Comparison of ENCODE assay signal across 12 cellular contexts in genomic region chr22:19882446-19883381, GRCh38. TPM values are rescaled to one million over a fixed set of nuclear protein-coding genes. Genes with fewer than 3 reads are reported as not detected.
DNase-seq lines count a peak whose midpoint lies in the region; ATAC-seq and TF ChIP-seq lines count a peak whose summit lies in the region.
"Had no signal": no experiment of that assay in that cellular context is flagged by ENCODE, and none has a peak within 500 bp of the region (broad histone marks: within the 10 kb centered on the region; RNA-seq: fewer than 3 reads in every experiment).

No MANE protein-coding gene starts in this region.

- H2BK20ac ChIP-seq in IMR-90 (ENCODE audit: low read depth, low read length): peak overlapping the region; percentile 98

- in situ Hi-C loops in IMR-90 (cut with MboI; ENCODE audit: low sequenced_read_pairs): no loop called here
- in situ Hi-C loops in gastrocnemius medialis (cut with MboI; ENCODE audit: low sequenced_read_pairs in 4 of 4): no loop called here

- peaks cover 14% of the 10 kb centered on the region for H3K4me1 Mint-ChIP-seq in progenitor cell of endocrine pancreas (ENCODE audit: low read depth)

- H3K4me2 ChIP-seq in DND-41 (ENCODE audit: insufficient read depth, low read length) (no peak overlapping the region), IMR-90 (ENCODE audit: low read depth, low read length) (no peak overlapping the region)

- peaks cover 18 to 58% of the 10 kb centered on the region in 2 experiments for H3K79me1 ChIP-seq in IMR-90 (ENCODE audit: low read depth in 1 of 2, low read length in 2 of 2)

- H3K36me3 ChIP-seq in DND-41 (ENCODE audit: insufficient read depth, low read length) (no peaks in the 10 kb centered on the region), IMR-90 (ENCODE audit: control insufficient read depth, insufficient read depth, low read length) (0 out of 2 replicates have a peak, but pooled peaks cover 1% of the 10 kb centered on the region), heart left ventricle (peaks cover 0 to 19% (median 3%) of the 10 kb centered on the region in 9 donors), gastrocnemius medialis (no peaks in the 10 kb centered on the region)
- H3K36me3 ChIP-seq: breast epithelium had no signal

- dilution Hi-C loops in IMR-90 (cut with HindIII; ENCODE audit: low sequenced_read_pairs, unreplicated experiment): no loop called here

- no peak for TF ChIP-seq RAD21 in IMR-90 (IDR thresholded peaks at IDR 0.05; ENCODE audit: low read length)

- H2AK9ac ChIP-seq in IMR-90 (replicated peaks; ENCODE audit: low read depth, low read length, poor library complexity): peak overlapping the region; percentile 97

- H3K4me3 Mint-ChIP-seq in progenitor cell of endocrine pancreas (ENCODE audit: low read depth): no peak overlapping the region

- peak overlapping the region; percentile 98 for H2BK5ac ChIP-seq in IMR-90 (ENCODE audit: low read depth, low read length, poor library complexity, severe bottlenecking)

- H2AFZ ChIP-seq in DND-41 (ENCODE audit: low read depth, low read length) (no peak overlapping the region), IMR-90 (replicated peaks; ENCODE audit: low read length, poor library complexity) (peak overlapping the region; percentile 27)

- H3K4me3 ChIP-seq in DND-41 (ENCODE audit: low read depth in 1 of 2, low read length in 2 of 2) (no peak overlapping the region), IMR-90 (ENCODE audit: insufficient read depth, low read depth, low read length) (no peak overlapping the region), heart left ventricle (no peak overlapping the region), gastrocnemius medialis (no peak overlapping the region)
- H3K4me3 ChIP-seq: breast epithelium had no signal

- H2AK5ac ChIP-seq in IMR-90 (ENCODE audit: low read depth, low read length): peak overlapping the region; percentile 100

- H3K27ac ChIP-seq in DND-41 (ENCODE audit: low read length) (peak overlapping the region; percentile 1; the same call in 1 of the 2 replicates), IMR-90 (ENCODE audit: insufficient read depth, low read length) (peak overlapping the region; percentile 93), heart left ventricle (no peak overlapping the region), gastrocnemius medialis (no peak overlapping the region)
- H3K27ac ChIP-seq: breast epithelium had no signal

- H3K56ac ChIP-seq in IMR-90 (ENCODE audit: extremely low read depth, insufficient read depth, low read length): peak overlapping the region; percentile 97

- H4K20me1 ChIP-seq in DND-41 (ENCODE audit: insufficient read depth, low read length): no peaks in the 10 kb centered on the region
- H4K20me1 ChIP-seq in IMR-90 (ENCODE audit: insufficient read depth, low read length): peaks cover 4% of the 10 kb centered on the region

- peaks cover 68% of the 10 kb centered on the region for H3K9me1 ChIP-seq in IMR-90 (ENCODE audit: insufficient read depth, low read length)

- H4K91ac ChIP-seq in IMR-90 (ENCODE audit: insufficient read depth, low read depth, low read length): peak overlapping the region; percentile 100

- peaks cover 23% of the 10 kb centered on the region for H3K27me3 Mint-ChIP-seq in progenitor cell of endocrine pancreas

- H3K9me3 Mint-ChIP-seq in progenitor cell of endocrine pancreas (ENCODE audit: low read depth): no peaks in the 10 kb centered on the region

- DNase-seq in DND-41: no peak
- DNase-seq in IMR-90: no peak
- DNase-seq in heart left ventricle: peak in 3 of 5 donors; percentile 13 to 58 (median 16)
- no peak for DNase-seq in progenitor cell of endocrine pancreas (ENCODE audit: low spot score, unreplicated experiment)
- DNase-seq in gastrocnemius medialis: no peak
- DNase-seq in DMS153 treated with DMSO at 0.1 percent for 48 hours (lab: John Stamatoyannopoulos, UW; ENCODE audit: unreplicated experiment): no peak
- DNase-seq: activated T-cell treated with anti-CD3 and anti-CD28 coated beads, Interleukin-2, amount 50 U/mL, for 48 hours; NCI-H2029 treated with DMSO at 0.1 percent for 48 hours; stimulated activated CD4-positive, alpha-beta T cell treated with anti-CD3 and anti-CD28 coated beads, Interleukin-1b, Interleukin-23, amount 100 ng/mL, for 48 hours; stimulated activated naive CD8-positive, alpha-beta T cell treated with anti-CD3 and anti-CD28 coated beads, Interleukin-15, Interleukin-2, amounts not matched to agents 100 U/mL and 50 U/mL, for 24 hours had no signal

- peak overlapping the region; percentile 45 for H3K27ac Mint-ChIP-seq in progenitor cell of endocrine pancreas

- peak overlapping the region; percentile 88 to 91 for H4K8ac ChIP-seq in IMR-90 (ENCODE audit: low read depth in 2 of 2, low read length in 2 of 2)

- no peaks in the 10 kb centered on the region for H3K79me2 ChIP-seq in DND-41 (ENCODE audit: insufficient read depth, low read length)

- no peak for ATAC-seq in DND-41 (ENCODE audit: insufficient read depth, low read depth)
- ATAC-seq in IMR-90 (ENCODE audit: low read depth): no peak
- no peak for ATAC-seq in heart left ventricle
- no peak for ATAC-seq in HG03442 (IDR thresholded peaks at IDR 0.05; ENCODE audit: unreplicated experiment)
- ATAC-seq in gastrocnemius medialis: no peak
- ATAC-seq: stimulated activated naive CD8-positive, alpha-beta T cell treated with anti-CD3 and anti-CD28 coated beads, Interleukin-15, Interleukin-2, amounts not matched to agents 100 U/mL and 50 U/mL, for 24 hours had no signal

- no TSS peak for BruUV-seq in IMR-90 (replicated peaks; lab: Mats Ljungman, UMichigan)

- H3K9ac ChIP-seq in DND-41 (ENCODE audit: low read depth, low read length) (no peak overlapping the region), IMR-90 (ENCODE audit: low read depth, low read length) (peak overlapping the region; percentile 11; the same call in 1 of the 2 replicates)

- peak overlapping the region; percentile 95 for H3K14ac ChIP-seq in IMR-90 (replicated peaks; ENCODE audit: low read depth, low read length)

- H3K27me3 ChIP-seq in DND-41 (ENCODE audit: insufficient read depth, low read length, poor library complexity) (no peaks in the 10 kb centered on the region), IMR-90 (ENCODE audit: control insufficient read depth, insufficient read depth, low read length) (no peaks in the 10 kb centered on the region), heart left ventricle (no peaks in the 10 kb centered on the region), gastrocnemius medialis (no peaks in the 10 kb centered on the region)
- H3K27me3 ChIP-seq: breast epithelium had no signal

- peak overlapping the region; percentile 99 for H3K4ac ChIP-seq in IMR-90 (ENCODE audit: low read depth, low read length)

- H3K23ac ChIP-seq in IMR-90 (ENCODE audit: low read depth, low read length): peak overlapping the region; percentile 95

- peak overlapping the region; percentile 91 for H2BK15ac ChIP-seq in IMR-90 (ENCODE audit: low read depth, low read length)

- TF ChIP-seq CTCF in DND-41 (IDR thresholded peaks at IDR 0.05; ENCODE audit: borderline replicate concordance, extremely low read depth, low read length, poor library complexity, severe bottlenecking) (no peak), IMR-90 (conservative IDR thresholded peaks at IDR 0.05; ENCODE audit: low read depth, low read length) (no peak), heart left ventricle (IDR thresholded peaks at IDR 0.05) (no peak), progenitor cell of endocrine pancreas (IDR thresholded peaks at IDR 0.05; ENCODE audit: unreplicated experiment) (no peak), gastrocnemius medialis (IDR thresholded peaks at IDR 0.05 in 4 of 5, conservative IDR thresholded peaks at IDR 0.05 in 1 of 5) (no peak)

- H3K4me1 ChIP-seq in DND-41 (ENCODE audit: insufficient read depth, low read length): peaks cover 20% of the 10 kb centered on the region
- peaks cover 64% of the 10 kb centered on the region for H3K4me1 ChIP-seq in IMR-90 (ENCODE audit: control insufficient read depth, insufficient read depth, low read length)
- H3K4me1 ChIP-seq in heart left ventricle: peaks cover 0 to 31% (median 10%) of the 10 kb centered on the region in 12 donors
- H3K4me1 ChIP-seq in gastrocnemius medialis: peaks cover 0 to 12% of the 10 kb centered on the region in 2 donors
- H3K4me1 ChIP-seq: breast epithelium had no signal

- CTCF ChIA-PET in IMR-90 (lab: Yijun Ruan, JAX): no interaction called here

- POLR2A ChIA-PET in IMR-90 (lab: Charles Lee; ENCODE audit: unreplicated experiment): no interaction called here

- H3K36me3 Mint-ChIP-seq in progenitor cell of endocrine pancreas (ENCODE audit: insufficient read depth): no peaks in the 10 kb centered on the region

- WGBS in IMR-90 (ENCODE audit: extremely low coverage in 2 of 2, insufficient read length in 1 of 2), 2 experiments: 97% methylated on average over 10 of the region's 26 CpGs; no CpG with 5 or more reads in 1 of the 2 experiments
- WGBS in heart left ventricle, 4 donors: 91 to 97% (median 95%) methylated on average over 21 to 26 of the region's 26 CpGs

- TF ChIP-seq POLR2A in IMR-90 (IDR thresholded peaks at IDR 0.05; ENCODE audit: low read depth, low read length) (no peak), heart left ventricle (IDR thresholded peaks at IDR 0.05) (no peak), gastrocnemius medialis (IDR thresholded peaks at IDR 0.05) (no peak)

- H4K5ac ChIP-seq in IMR-90 (ENCODE audit: low read depth, low read length): peak overlapping the region; percentile 55

- H3K9me3 ChIP-seq in DND-41 (ENCODE audit: insufficient read depth, low read length, severe bottlenecking): no peaks in the 10 kb centered on the region
- no peaks in the 10 kb centered on the region for H3K9me3 ChIP-seq in IMR-90 (ENCODE audit: control insufficient read depth, insufficient read depth, low read length)
- H3K9me3 ChIP-seq in heart left ventricle: no peaks in the 10 kb centered on the region
- no peaks in the 10 kb centered on the region for H3K9me3 ChIP-seq in gastrocnemius medialis
- H3K9me3 ChIP-seq: breast epithelium had no signal

- H2BK120ac ChIP-seq in IMR-90 (ENCODE audit: low read depth, low read length): peak overlapping the region; percentile 98

- peak overlapping the region; percentile 72 for H3K18ac ChIP-seq in IMR-90 (ENCODE audit: low read depth, low read length)

- intact Hi-C loops in IMR-90 (cut with micrococcal nuclease) (no loop called here), heart left ventricle (cut with DNase I) (no loop called here), gastrocnemius medialis (cut with DNase I; ENCODE audit: low total_unique reads) (no loop called here)

RNA-seq across cellular contexts. Expression of gene GNB1L, which starts 28.0 kb away (rescaled TPM):
- total RNA-seq in IMR-90 (2012; rRNA removed) (1.7 and 2.5 TPM in 2 replicates), heart left ventricle (1 to 10 TPM; 1.9 to 3.7 (median 2.4) TPM), progenitor cell of endocrine pancreas (9.0 and 9.9 TPM in 2 replicates), gastrocnemius medialis (1 to 10 TPM; 4.4 to 9.6 (median 6.7) TPM)
- polyA plus RNA-seq in IMR-90 (2012; rRNA removed) (4.4 and 5.5 TPM in 2 replicates), heart left ventricle (1 to 10 TPM; 1.6 to 9.2 TPM)
- 5.3 and 8.3 TPM in 2 replicates for polyA plus RNA-seq in IMR-90 (2012; cell fraction: cytosol; rRNA removed)
- 3.5 and 12.3 TPM in 2 replicates for polyA plus RNA-seq in IMR-90 (2012; cell fraction: nucleus; rRNA removed; ENCODE audit: low replicate concordance)

RNA-seq across cellular contexts. Expression of gene RTL10, which starts 28.0 kb away (rescaled TPM):
- total RNA-seq in IMR-90 (2012; rRNA removed): 8.6 TPM in 2 replicates
- polyA plus RNA-seq in IMR-90 (2012; rRNA removed): 12.1 and 14.0 TPM in 2 replicates
- 8.4 and 9.2 TPM in 2 replicates for polyA plus RNA-seq in IMR-90 (2012; cell fraction: cytosol; rRNA removed)
- polyA plus RNA-seq in IMR-90 (2012; cell fraction: nucleus; rRNA removed; ENCODE audit: low replicate concordance): 24.4 and 41.2 TPM in 2 replicates
- 10 to 100 TPM in 3 of 9 donors, 1 to 10 TPM in 6; 5.1 to 11.6 (median 7.7) TPM for total RNA-seq in heart left ventricle
- 1 to 10 TPM; 4.6 to 4.9 TPM for polyA plus RNA-seq in heart left ventricle
- 27.2 and 27.4 TPM in 2 replicates for total RNA-seq in progenitor cell of endocrine pancreas
- total RNA-seq in gastrocnemius medialis: 10 to 100 TPM in 1 of 4 donors, 1 to 10 TPM in 3; 3.5 to 12.8 (median 5.0) TPM

RNA-seq across cellular contexts. Expression of gene COMT, which starts 58.9 kb away (rescaled TPM):
- 175 and 202 TPM in 2 replicates for total RNA-seq in IMR-90 (2012; rRNA removed)
- polyA plus RNA-seq in IMR-90 (2012; rRNA removed): 296 and 347 TPM in 2 replicates
- 473 and 691 TPM in 2 replicates for polyA plus RNA-seq in IMR-90 (2012; cell fraction: cytosol; rRNA removed)
- polyA plus RNA-seq in IMR-90 (2012; cell fraction: nucleus; rRNA removed; ENCODE audit: low replicate concordance): 159 and 329 TPM in 2 replicates
- total RNA-seq in heart left ventricle: 100 to 1,000 TPM in 8 of 9 donors, 10 to 100 TPM in 1; 69.7 to 195 (median 119) TPM
- 100 to 1,000 TPM in 1 of 2 donors, 10 to 100 TPM in 1; 84.7 to 249 TPM for polyA plus RNA-seq in heart left ventricle
- 48.7 and 58.2 TPM in 2 replicates for total RNA-seq in progenitor cell of endocrine pancreas
- total RNA-seq in gastrocnemius medialis: 100 to 1,000 TPM; 154 to 255 (median 223) TPM

RNA-seq across cellular contexts. Expression of gene TXNRD2, which starts 58.9 kb away (rescaled TPM):
- total RNA-seq in IMR-90 (2012; rRNA removed): 14.7 and 15.6 TPM in 2 replicates
- 25.7 and 28.4 TPM in 2 replicates for polyA plus RNA-seq in IMR-90 (2012; rRNA removed)
- polyA plus RNA-seq in IMR-90 (2012; cell fraction: cytosol; rRNA removed): 29.7 and 38.9 TPM in 2 replicates
- polyA plus RNA-seq in IMR-90 (2012; cell fraction: nucleus; rRNA removed; ENCODE audit: low replicate concordance): 47.3 and 92.8 TPM in 2 replicates
- 10 to 100 TPM; 23.5 to 42.5 (median 33.5) TPM for total RNA-seq in heart left ventricle
- polyA plus RNA-seq in heart left ventricle: 10 to 100 TPM; 23.4 to 60.2 TPM
- 14.0 and 14.3 TPM in 2 replicates for total RNA-seq in progenitor cell of endocrine pancreas
- 10 to 100 TPM in 3 of 4 donors, 1 to 10 TPM in 1; 9.0 to 18.0 (median 14.4) TPM for total RNA-seq in gastrocnemius medialis

Comparison
In these comparisons a context has a peak if more than half of its experiments do, and no peak if none do; other contexts are left out.
1. DNase-seq: peak in heart left ventricle (3 of 5); none in DND-41 (single experiment), IMR-90 (single experiment), progenitor cell of endocrine pancreas (single experiment), gastrocnemius medialis (0 of 2) and DMS153 treated with DMSO at 0.1 percent for 48 hours (single experiment).
2. H3K27ac ChIP-seq: peak in DND-41 (single experiment) and IMR-90 (single experiment); none in heart left ventricle (0 of 12) and gastrocnemius medialis (0 of 4).